ENCODE assay signal across 32 cellular contexts in the genomic region with DNA sequence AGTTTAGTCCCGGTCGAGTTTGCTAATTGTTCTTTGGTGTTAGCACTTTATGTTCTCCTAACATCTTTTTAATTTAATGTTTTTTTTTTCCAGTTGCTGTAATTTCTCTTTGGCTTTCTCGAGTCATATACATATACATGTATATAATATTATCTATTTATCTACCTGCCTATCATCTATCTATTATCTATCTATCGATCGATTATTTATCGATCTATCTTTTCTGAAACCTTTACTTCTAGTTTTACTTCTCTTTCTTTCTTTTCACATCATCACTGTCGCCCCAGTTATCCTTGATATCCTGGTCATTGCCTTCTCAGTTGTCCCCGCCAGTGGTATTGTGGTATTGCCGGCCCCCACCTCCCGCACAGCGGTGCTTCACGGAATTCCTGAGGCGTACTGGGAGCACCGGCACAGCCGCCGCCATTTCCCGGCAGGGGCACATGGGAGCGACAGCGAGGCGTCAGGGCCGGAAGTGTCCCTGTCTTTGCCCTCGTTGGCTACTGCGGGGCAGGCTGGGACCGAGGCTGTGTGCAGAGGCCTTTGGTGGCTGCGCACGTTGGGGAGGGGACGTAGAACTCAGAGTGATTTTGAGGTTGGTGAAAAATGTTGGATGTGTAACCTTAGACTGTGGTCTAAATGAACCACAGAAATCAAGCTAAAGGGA.
"Had no signal": no experiment of that assay in that cellular context is flagged by ENCODE, and none has a peak within 500 bp of the region (broad histone marks: within the 10 kb centered on the region; RNA-seq: fewer than 3 reads in every experiment).

No MANE protein-coding gene starts in this region.

- H3K9me3 ChIP-seq: esophagus squamous epithelium, gastroesophageal sphincter, heart right ventricle had no signal

- DNase-seq: activated CD4-positive, alpha-beta memory T cell treated with anti-CD3 and anti-CD28 coated beads, Interleukin-2, amount 10 ng/mL, durations not matched to agents 7 days and 5 days; activated CD4-positive, alpha-beta T cell treated with anti-CD3 and anti-CD28 coated beads for 1 hour; activated CD4-positive, alpha-beta T cell treated with anti-CD3 and anti-CD28 coated beads for 4 hours; activated CD4-positive, alpha-beta T cell treated with anti-CD3 and anti-CD28 coated beads, Interleukin-2, amount 10 ng/mL, durations not matched to agents 7 days and 5 days; activated CD4-positive, alpha-beta T cell treated with anti-CD3 and anti-CD28 coated beads, Interleukin-2, amount 50 U/mL, for 4 hours; activated CD8-positive, alpha-beta memory T cell treated with anti-CD3 and anti-CD28 coated beads, Interleukin-2, amount 50 U/mL, for 48 hours; activated gamma-delta T cell treated with Interleukin-2 at 50 U/mL for 16 hours; activated naive CD4-positive, alpha-beta T cell treated with anti-CD3 and anti-CD28 coated beads, Interleukin-2, amount 50 U/mL, for 16 hours; activated naive CD4-positive, alpha-beta T cell treated with Interleukin-2 at 50 U/mL for 16 hours; activated T-cell treated with anti-CD3 and anti-CD28 coated beads for 4 hours; activated T-cell treated with anti-CD3 and anti-CD28 coated beads, Interleukin-2, amount 50 U/mL, for 24 hours; activated T-cell treated with anti-CD3 and anti-CD28 coated beads, Interleukin-2, amount 50 U/mL, for 72 hours; amniotic stem cell; anterior cingulate cortex; brain microvascular endothelial cell; dorsolateral prefrontal cortex; effector CD4-positive, alpha-beta T cell; effector memory CD8-positive, alpha-beta T cell; erythroblast; esophagus squamous epithelium; foreskin melanocyte; heart right ventricle; T-cell; T1000 had no signal

- ATAC-seq: activated T-cell treated with anti-CD3 and anti-CD28 coated beads, Interleukin-2, amount 50 U/mL, for 72 hours; effector memory CD8-positive, alpha-beta T cell; gastroesophageal sphincter; heart right ventricle; T-cell; WTC11 had no signal

- H3K27ac Mint-ChIP-seq: activated CD4-positive, alpha-beta memory T cell treated with anti-CD3 and anti-CD28 coated beads, Interleukin-2, amount 10 ng/mL, durations not matched to agents 7 days and 5 days; activated CD4-positive, alpha-beta T cell treated with anti-CD3 and anti-CD28 coated beads, Interleukin-2, amount 10 ng/mL, durations not matched to agents 7 days and 5 days; activated naive CD8-positive, alpha-beta T cell; activated T-cell treated with anti-CD3 and anti-CD28 coated beads, Interleukin-2, amount 50 U/mL, for 24 hours; activated T-cell treated with anti-CD3 and anti-CD28 coated beads, Interleukin-2, amount 50 U/mL, for 72 hours; dendritic cell treated with granulocyte-macrophage colony-stimulating factor and Interleukin-4, amounts not matched to agents 40 ng/mL and 50 ng/mL, for 4 days; effector memory CD8-positive, alpha-beta T cell; T-cell; T-helper 1 cell treated with Interleukin-12 subunit alpha and Interleukin-12 subunit beta and Interleukin-4 antibody, amounts not matched to agents 30 μg/mL and 1 μg/mL, for 36 hours; T-helper 2 cell treated with Interferon-gamma antibody and Interleukin-4, amounts not matched to agents 5 μg/mL and 100 μg/mL, for 36 hours; WTC11 had no signal

- H3K27me3 Mint-ChIP-seq: activated CD4-positive, alpha-beta memory T cell treated with anti-CD3 and anti-CD28 coated beads, Interleukin-2, amount 10 ng/mL, durations not matched to agents 7 days and 5 days; activated CD4-positive, alpha-beta T cell treated with anti-CD3 and anti-CD28 coated beads, Interleukin-2, amount 10 ng/mL, durations not matched to agents 7 days and 5 days; central memory CD8-positive, alpha-beta T cell; dendritic cell treated with granulocyte-macrophage colony-stimulating factor and Interleukin-4, amounts not matched to agents 40 ng/mL and 50 ng/mL, for 4 days; effector memory CD8-positive, alpha-beta T cell had no signal

- H3K36me3 ChIP-seq: brain microvascular endothelial cell, esophagus squamous epithelium, gastroesophageal sphincter, heart right ventricle had no signal

- H3K27me3 ChIP-seq: brain microvascular endothelial cell, dorsolateral prefrontal cortex, esophagus squamous epithelium, gastroesophageal sphincter had no signal

- H3K4me1 Mint-ChIP-seq: activated CD4-positive, alpha-beta memory T cell treated with anti-CD3 and anti-CD28 coated beads, Interleukin-2, amount 10 ng/mL, durations not matched to agents 7 days and 5 days; activated CD4-positive, alpha-beta T cell treated with anti-CD3 and anti-CD28 coated beads, Interleukin-2, amount 10 ng/mL, durations not matched to agents 7 days and 5 days; central memory CD8-positive, alpha-beta T cell; T-cell had no signal

- H3K4me1 ChIP-seq: esophagus squamous epithelium, gastroesophageal sphincter, heart right ventricle had no signal

- H3K27ac ChIP-seq: brain microvascular endothelial cell, coronary artery, dorsolateral prefrontal cortex, esophagus squamous epithelium, gastroesophageal sphincter, heart right ventricle had no signal

- H3K4me3 Mint-ChIP-seq: activated CD4-positive, alpha-beta memory T cell treated with anti-CD3 and anti-CD28 coated beads, Interleukin-2, amount 10 ng/mL, durations not matched to agents 7 days and 5 days; activated CD4-positive, alpha-beta T cell treated with anti-CD3 and anti-CD28 coated beads, Interleukin-2, amount 10 ng/mL, durations not matched to agents 7 days and 5 days; activated naive CD8-positive, alpha-beta T cell; activated T-cell treated with anti-CD3 and anti-CD28 coated beads, Interleukin-2, amount 50 U/mL, for 24 hours; activated T-cell treated with anti-CD3 and anti-CD28 coated beads, Interleukin-2, amount 50 U/mL, for 72 hours; central memory CD8-positive, alpha-beta T cell; dendritic cell treated with granulocyte-macrophage colony-stimulating factor and Interleukin-4, amounts not matched to agents 40 ng/mL and 50 ng/mL, for 4 days; effector memory CD8-positive, alpha-beta T cell; T-cell; T-helper 1 cell treated with Interleukin-12 subunit alpha and Interleukin-12 subunit beta and Interleukin-4 antibody, amounts not matched to agents 30 μg/mL and 1 μg/mL, for 36 hours; T-helper 2 cell treated with Interferon-gamma antibody and Interleukin-4, amounts not matched to agents 5 μg/mL and 100 μg/mL, for 36 hours; WTC11 had no signal

- H3K4me3 ChIP-seq: coronary artery, dorsolateral prefrontal cortex, esophagus squamous epithelium, gastroesophageal sphincter, heart right ventricle had no signal

- H3K36me3 Mint-ChIP-seq: activated naive CD8-positive, alpha-beta T cell; T-cell; WTC11 had no signal
